Comparison of ENCODE assay signal across 10 cellular contexts in genomic region chr6:15421945-15422733, GRCh38.
DNase-seq lines count a peak whose midpoint lies in the region; ATAC-seq lines count a peak whose summit lies in the region.
"Had no signal": no experiment of that assay in that cellular context is flagged by ENCODE, and none has a peak within 500 bp of the region (broad histone marks: within the 10 kb centered on the region; RNA-seq: fewer than 3 reads in every experiment).

No MANE protein-coding gene starts in this region.

- peak; percentile 51 for DNase-seq in activated CD4-positive, alpha-beta T cell treated with anti-CD3 and anti-CD28 coated beads, Interleukin-2, amount 10 ng/mL, durations not matched to agents 7 days and 5 days
- DNase-seq in activated CD4-positive, alpha-beta T cell treated with anti-CD3 and anti-CD28 coated beads for 1 hour, result no peak
- DNase-seq in activated naive CD4-positive, alpha-beta T cell treated with anti-CD3 and anti-CD28 coated beads, Interleukin-2, amount 50 U/mL, for 72 hours (ENCODE audit: low spot score in 2 of 2), result no peak
- peak; percentile 52 for DNase-seq in stimulated activated CD8-positive, alpha-beta memory T cell treated with anti-CD3 and anti-CD28 coated beads, Interleukin-4, amount 100 ng/mL, for 48 hours
- no peak for DNase-seq in NCI-H146 (lab: John Stamatoyannopoulos, UW)
- DNase-seq: colonic mucosa had no signal

- CTCF ChIA-PET in activated CD4-positive, alpha-beta T cell treated with anti-CD3 and anti-CD28 coated beads, Interleukin-2, amount 10 ng/mL, durations not matched to agents 7 days and 5 days (lab: Charles Lee), result interaction anchor here (0.6 to 1.8 kb wide), 8 partner anchors 9 to 41 kb away, joined by 3 to 9 read pairs (median 4); no protein-coding TSS in a partner anchor

- ATAC-seq in HG02763 (IDR thresholded peaks at IDR 0.05; ENCODE audit: unreplicated experiment) (peak; percentile 42), GM19324 (IDR thresholded peaks at IDR 0.05; ENCODE audit: low FRiP score, unreplicated experiment) (no peak), HG03045 (IDR thresholded peaks at IDR 0.05; ENCODE audit: unreplicated experiment) (no peak)
- peak; percentile 32 to 46 for ATAC-seq in activated naive CD4-positive, alpha-beta T cell treated with anti-CD3 and anti-CD28 coated beads, Interleukin-2, amount 50 U/mL, for 72 hours
- ATAC-seq: Panc1 had no signal

- peaks cover 18% of the 10 kb centered on the region for H3K9me3 Mint-ChIP-seq in activated CD4-positive, alpha-beta T cell treated with anti-CD3 and anti-CD28 coated beads, Interleukin-2, amount 10 ng/mL, durations not matched to agents 7 days and 5 days
- peaks cover 8 to 10% of the 10 kb centered on the region in 2 donors for H3K9me3 Mint-ChIP-seq in activated naive CD4-positive, alpha-beta T cell treated with anti-CD3 and anti-CD28 coated beads, Interleukin-2, amount 50 U/mL, for 72 hours

- H3K4me1 Mint-ChIP-seq in activated CD4-positive, alpha-beta T cell treated with anti-CD3 and anti-CD28 coated beads, Interleukin-2, amount 10 ng/mL, durations not matched to agents 7 days and 5 days, result peaks cover 78% of the 10 kb centered on the region

- POLR2A ChIA-PET in activated CD4-positive, alpha-beta T cell treated with anti-CD3 and anti-CD28 coated beads, Interleukin-2, amount 10 ng/mL, durations not matched to agents 7 days and 5 days (lab: Charles Lee), result interaction anchor here (0.8 kb wide), 1 partner anchor 19 kb away, joined by 3 read pairs; no protein-coding TSS in a partner anchor

- peak overlapping the region; percentile 90 for H3K27ac Mint-ChIP-seq in activated CD4-positive, alpha-beta T cell treated with anti-CD3 and anti-CD28 coated beads, Interleukin-2, amount 10 ng/mL, durations not matched to agents 7 days and 5 days
- peak overlapping the region; percentile 76 to 81 for H3K27ac Mint-ChIP-seq in activated naive CD4-positive, alpha-beta T cell treated with anti-CD3 and anti-CD28 coated beads, Interleukin-2, amount 50 U/mL, for 72 hours

- no peaks in the 10 kb centered on the region for H3K27me3 Mint-ChIP-seq in activated CD4-positive, alpha-beta T cell treated with anti-CD3 and anti-CD28 coated beads, Interleukin-2, amount 10 ng/mL, durations not matched to agents 7 days and 5 days

- H3K4me3 Mint-ChIP-seq in activated CD4-positive, alpha-beta T cell treated with anti-CD3 and anti-CD28 coated beads, Interleukin-2, amount 10 ng/mL, durations not matched to agents 7 days and 5 days, result peak overlapping the region; percentile 43

- H3K36me3 Mint-ChIP-seq in activated CD4-positive, alpha-beta T cell treated with anti-CD3 and anti-CD28 coated beads, Interleukin-2, amount 10 ng/mL, durations not matched to agents 7 days and 5 days (ENCODE audit: low read depth), result peaks cover 73% of the 10 kb centered on the region
- H3K36me3 Mint-ChIP-seq in activated naive CD4-positive, alpha-beta T cell treated with anti-CD3 and anti-CD28 coated beads, Interleukin-2, amount 50 U/mL, for 72 hours, result peaks cover 27 to 68% of the 10 kb centered on the region in 2 donors

Comparison
In these comparisons a context has a peak if more than half of its experiments do, and no peak if none do; other contexts are left out.
1. DNase-seq: peak in activated CD4-positive, alpha-beta T cell treated with anti-CD3 and anti-CD28 coated beads, Interleukin-2, amount 10 ng/mL, durations not matched to agents 7 days and 5 days (single experiment) and stimulated activated CD8-positive, alpha-beta memory T cell treated with anti-CD3 and anti-CD28 coated beads, Interleukin-4, amount 100 ng/mL, for 48 hours (single experiment); none in activated CD4-positive, alpha-beta T cell treated with anti-CD3 and anti-CD28 coated beads for 1 hour (single experiment), activated naive CD4-positive, alpha-beta T cell treated with anti-CD3 and anti-CD28 coated beads, Interleukin-2, amount 50 U/mL, for 72 hours (0 of 2) and NCI-H146 (single experiment).
2. ATAC-seq: peak in HG02763 (single experiment) and activated naive CD4-positive, alpha-beta T cell treated with anti-CD3 and anti-CD28 coated beads, Interleukin-2, amount 50 U/mL, for 72 hours (2 of 2); none in GM19324 (single experiment) and HG03045 (single experiment).